24 cellular contexts compared by ENCODE assay signal in the genomic region with DNA sequence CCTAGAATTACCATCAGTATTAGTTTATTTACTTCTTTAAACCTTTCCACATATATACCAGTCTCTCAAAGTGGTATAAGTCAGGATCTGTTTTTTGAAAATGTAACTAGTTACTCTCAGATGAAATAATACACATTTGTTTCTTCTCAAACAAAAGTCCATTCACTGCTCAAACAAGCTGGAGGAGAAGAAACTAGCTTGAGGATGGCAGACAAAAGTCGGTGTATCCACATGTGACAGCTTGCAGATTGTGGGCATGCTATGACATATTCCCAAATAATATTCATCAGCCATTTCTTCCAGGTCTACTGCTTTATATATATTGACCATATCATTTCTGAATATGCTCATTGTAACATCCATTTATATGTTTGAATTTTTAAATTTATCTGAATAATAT.
"Had no signal": no experiment of that assay in that cellular context is flagged by ENCODE, and none has a peak within 500 bp of the region (broad histone marks: within the 10 kb centered on the region; RNA-seq: fewer than 3 reads in every experiment).

No MANE protein-coding gene starts in this region.

- H3K27ac ChIP-seq: cardiac muscle cell, gastrocnemius medialis, neutrophil, ovary, psoas muscle, stomach, uterus, VCaP had no signal

- H3K36me3 ChIP-seq: cardiac muscle cell, gastrocnemius medialis, neutrophil, ovary, stomach, uterus had no signal

- H3K9me3 ChIP-seq: gastrocnemius medialis, neutrophil, ovary, psoas muscle, stomach, uterus had no signal

- H3K27me3 ChIP-seq: cardiac muscle cell, gastrocnemius medialis, neutrophil, ovary, stomach, uterus had no signal

- H3K4me3 ChIP-seq: cardiac muscle cell, gastrocnemius medialis, ovary, psoas muscle, stomach, uterus had no signal

- ATAC-seq: activated CD8-positive, alpha-beta memory T cell treated with anti-CD3 and anti-CD28 coated beads, Interleukin-2, amount 10 ng/mL, durations not matched to agents 7 days and 5 days; activated CD8-positive, alpha-beta T cell treated with anti-CD3 and anti-CD28 coated beads for 36 hours; activated naive CD8-positive, alpha-beta T cell treated with anti-CD3 and anti-CD28 coated beads, Interleukin-2, amount 50 U/mL, for 24 hours; gastrocnemius medialis; left ventricle myocardium superior; psoas muscle; right cardiac atrium had no signal

- DNase-seq: activated CD4-positive, alpha-beta T cell treated with anti-CD3 and anti-CD28 coated beads, Interleukin-2, amount 10 ng/mL, durations not matched to agents 7 days and 5 days; activated CD4-positive, CD25-positive, alpha-beta regulatory T cell treated with anti-CD3 and anti-CD28 coated beads, Interleukin-2, amount 50 U/mL, for 72 hours; activated CD8-positive, alpha-beta memory T cell treated with anti-CD3 and anti-CD28 coated beads, Interleukin-2, amount 10 ng/mL, durations not matched to agents 7 days and 5 days; activated CD8-positive, alpha-beta T cell treated with anti-CD3 and anti-CD28 coated beads for 36 hours; activated effector memory CD4-positive, alpha-beta T cell treated with anti-CD3 and anti-CD28 coated beads, Interleukin-2, amount 50 U/mL, for 16 hours; activated naive CD4-positive, alpha-beta T cell treated with anti-CD3 and anti-CD28 coated beads, Interleukin-2, amount 50 U/mL, for 16 hours; activated naive CD8-positive, alpha-beta T cell treated with anti-CD3 and anti-CD28 coated beads, Interleukin-2, amount 50 U/mL, for 24 hours; activated T-cell treated with anti-CD3 and anti-CD28 coated beads for 4 hours; cortex of kidney; erythroblast; gastrocnemius medialis; head of caudate nucleus; left ventricle myocardium superior; mesenchymal stem cell; ovary; psoas muscle; right cardiac atrium; stimulated activated CD4-positive, alpha-beta T cell treated with anti-CD3 and anti-CD28 coated beads, Interleukin-1b, Interleukin-23, amount 100 ng/mL, for 48 hours; stomach; trophoblast cell; uterus had no signal

- H3K4me1 ChIP-seq: gastrocnemius medialis, psoas muscle, stomach, uterus had no signal
